1 cellular context compared by ENCODE assay signal in genomic region chr12:71683633-71684032, GRCh38.
TF ChIP-seq lines count a peak whose summit lies in the region.

No MANE protein-coding gene starts in this region.

TF ChIP-seq in HepG2, 621 proteins besides CTCF, POLR2A, EP300 and RAD21:
- no peak for TF ChIP-seq ZNF850 (CRISPR knock-in tag; conservative IDR thresholded peaks at IDR 0.05)
- no peak for TF ChIP-seq ZNF878 (CRISPR knock-in tag; IDR thresholded peaks at IDR 0.05)
- TF ChIP-seq PHF8 (CRISPR knock-in tag; IDR thresholded peaks at IDR 0.05) = no peak
- no peak for TF ChIP-seq SMYD3 (CRISPR knock-in tag; IDR thresholded peaks at IDR 0.05)
- TF ChIP-seq TRAFD1 (CRISPR knock-in tag; IDR thresholded peaks at IDR 0.05; ENCODE audit: borderline replicate concordance) = no peak
- peak in 1 of 2 experiments; percentile 72; a peak in 2 of 4 replicates for TF ChIP-seq ATF4 (CRISPR knock-in tag; IDR thresholded peaks at IDR 0.05)
- TF ChIP-seq CEBPB (IDR thresholded peaks at IDR 0.05; ENCODE audit: borderline replicate concordance, low read depth, low read length) = peak; percentile 13; the same call in 1 of the 2 replicates
- no peak for TF ChIP-seq ZNF253 (CRISPR knock-in tag; IDR thresholded peaks at IDR 0.05; ENCODE audit: borderline replicate concordance)
